ENCODE assay signal across 30 cellular contexts in the genomic region with DNA sequence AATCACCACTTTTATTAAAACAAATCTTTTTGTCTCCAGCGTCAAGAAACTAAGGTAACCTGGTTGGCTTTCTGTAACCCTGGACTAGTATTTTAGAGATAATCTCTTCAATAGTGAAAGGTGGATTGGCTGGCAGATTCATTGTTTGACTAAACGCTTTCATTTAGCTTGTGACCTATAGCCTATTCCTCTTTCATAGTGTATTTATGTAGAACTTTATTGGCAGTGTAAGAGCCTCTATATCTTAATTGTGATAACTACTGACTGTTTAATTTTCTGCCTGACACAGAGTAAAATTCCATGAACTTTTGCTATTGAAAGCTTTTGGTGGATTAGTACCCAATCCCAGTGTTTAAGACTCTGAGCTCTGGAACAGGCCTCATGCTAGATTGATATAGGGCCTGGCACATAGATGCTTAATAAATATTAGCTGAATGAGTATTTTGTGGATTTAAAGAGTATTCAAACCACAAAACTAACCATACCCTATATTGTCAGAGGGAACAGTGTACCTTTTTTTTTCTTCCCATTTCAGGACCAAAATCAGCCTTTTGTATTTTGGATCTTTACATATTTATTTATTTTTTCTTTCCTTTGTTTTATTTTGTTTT.
"Had no signal": no experiment of that assay in that cellular context is flagged by ENCODE, and none has a peak within 500 bp of the region (broad histone marks: within the 10 kb centered on the region; RNA-seq: fewer than 3 reads in every experiment).

No MANE protein-coding gene starts in this region.

- H3K4me1 Mint-ChIP-seq: activated CD4-positive, alpha-beta T cell treated with anti-CD3 and anti-CD28 coated beads for 36 hours; activated CD4-positive, alpha-beta T cell treated with anti-CD3 and anti-CD28 coated beads, Interleukin-2, amount 10 ng/mL, durations not matched to agents 7 days and 5 days; activated naive CD4-positive, alpha-beta T cell treated with anti-CD3 and anti-CD28 coated beads, Interleukin-2, amount 50 U/mL, for 24 hours; central memory CD8-positive, alpha-beta T cell had no signal

- H3K36me3 Mint-ChIP-seq: activated naive CD4-positive, alpha-beta T cell treated with anti-CD3 and anti-CD28 coated beads, Interleukin-2, amount 50 U/mL, for 24 hours had no signal

- H3K9me3 ChIP-seq: ascending aorta, Peyer's patch, SJSA1, SK-N-SH had no signal

- H3K27me3 ChIP-seq: ascending aorta, cardiac muscle cell, Peyer's patch, SJSA1 had no signal

- H3K4me3 ChIP-seq: ascending aorta, cardiac muscle cell, Peyer's patch, SJSA1 had no signal

- H3K9me3 Mint-ChIP-seq: activated CD4-positive, alpha-beta T cell treated with anti-CD3 and anti-CD28 coated beads, Interleukin-2, amount 10 ng/mL, durations not matched to agents 7 days and 5 days; activated naive CD4-positive, alpha-beta T cell treated with anti-CD3 and anti-CD28 coated beads, Interleukin-2, amount 50 U/mL, for 24 hours; activated naive CD8-positive, alpha-beta T cell treated with anti-CD3 and anti-CD28 coated beads, Interleukin-2, amount 10 ng/mL, durations not matched to agents 7 days and 5 days; activated T-cell treated with anti-CD3 and anti-CD28 coated beads, Interleukin-2, amount 50 U/mL, for 24 hours; activated T-helper 2 cell treated with anti-CD3 and anti-CD28 coated beads, Interferon-gamma antibody, Interleukin-2, Interleukin-4, amounts not matched to agents 10 μg/mL and 5 μg/mL and 100 μg/mL, durations not matched to agents 14 hours and 24 hours and 36 hours; central memory CD8-positive, alpha-beta T cell; T-helper 1 cell treated with Interleukin-12 subunit alpha and Interleukin-12 subunit beta and Interleukin-4 antibody, amounts not matched to agents 30 μg/mL and 1 μg/mL, for 36 hours; T-helper 2 cell treated with Interferon-gamma antibody and Interleukin-4, amounts not matched to agents 5 μg/mL and 100 μg/mL, for 36 hours had no signal

- H3K4me2 ChIP-seq: SK-N-SH had no signal

- H3K27ac Mint-ChIP-seq: activated CD4-positive, alpha-beta T cell treated with anti-CD3 and anti-CD28 coated beads for 36 hours; activated CD4-positive, alpha-beta T cell treated with anti-CD3 and anti-CD28 coated beads, Interleukin-2, amount 10 ng/mL, durations not matched to agents 7 days and 5 days; activated CD8-positive, alpha-beta T cell treated with anti-CD3 and anti-CD28 coated beads, Interleukin-2, amount 10 ng/mL, durations not matched to agents 7 days and 5 days; activated naive CD4-positive, alpha-beta T cell treated with anti-CD3 and anti-CD28 coated beads, Interleukin-2, amount 50 U/mL, for 24 hours; activated naive CD8-positive, alpha-beta T cell treated with anti-CD3 and anti-CD28 coated beads, Interleukin-2, amount 10 ng/mL, durations not matched to agents 7 days and 5 days; activated T-cell treated with anti-CD3 and anti-CD28 coated beads, Interleukin-2, amount 50 U/mL, for 24 hours; activated T-helper 2 cell treated with anti-CD3 and anti-CD28 coated beads, Interferon-gamma antibody, Interleukin-2, Interleukin-4, amounts not matched to agents 10 μg/mL and 5 μg/mL and 100 μg/mL, durations not matched to agents 14 hours and 24 hours and 36 hours; T-helper 1 cell treated with Interleukin-12 subunit alpha and Interleukin-12 subunit beta and Interleukin-4 antibody, amounts not matched to agents 30 μg/mL and 1 μg/mL, for 36 hours; T-helper 2 cell treated with Interferon-gamma antibody and Interleukin-4, amounts not matched to agents 5 μg/mL and 100 μg/mL, for 36 hours had no signal

- H3K4me3 Mint-ChIP-seq: activated CD4-positive, alpha-beta T cell treated with anti-CD3 and anti-CD28 coated beads for 36 hours; activated CD4-positive, alpha-beta T cell treated with anti-CD3 and anti-CD28 coated beads, Interleukin-2, amount 10 ng/mL, durations not matched to agents 7 days and 5 days; activated CD8-positive, alpha-beta T cell treated with anti-CD3 and anti-CD28 coated beads, Interleukin-2, amount 10 ng/mL, durations not matched to agents 7 days and 5 days; activated naive CD4-positive, alpha-beta T cell treated with anti-CD3 and anti-CD28 coated beads, Interleukin-2, amount 50 U/mL, for 24 hours; activated naive CD8-positive, alpha-beta T cell treated with anti-CD3 and anti-CD28 coated beads, Interleukin-2, amount 10 ng/mL, durations not matched to agents 7 days and 5 days; activated T-cell treated with anti-CD3 and anti-CD28 coated beads, Interleukin-2, amount 50 U/mL, for 24 hours; central memory CD8-positive, alpha-beta T cell; T-helper 1 cell treated with Interleukin-12 subunit alpha and Interleukin-12 subunit beta and Interleukin-4 antibody, amounts not matched to agents 30 μg/mL and 1 μg/mL, for 36 hours; T-helper 2 cell treated with Interferon-gamma antibody and Interleukin-4, amounts not matched to agents 5 μg/mL and 100 μg/mL, for 36 hours had no signal

- ATAC-seq: activated CD4-positive, alpha-beta T cell treated with anti-CD3 and anti-CD28 coated beads for 36 hours; activated CD4-positive, CD25-positive, alpha-beta regulatory T cell treated with anti-CD3 and anti-CD28 coated beads, Interleukin-2, amount 50 U/mL, for 24 hours; activated CD8-positive, alpha-beta T cell treated with anti-CD3 and anti-CD28 coated beads, Interleukin-2, amount 10 ng/mL, durations not matched to agents 7 days and 5 days had no signal

- H3K36me3 ChIP-seq: ascending aorta, cardiac muscle cell, Peyer's patch, SJSA1 had no signal

- H3K4me1 ChIP-seq: Peyer's patch, SJSA1 had no signal

- DNase-seq: activated CD4-positive, alpha-beta T cell treated with anti-CD3 and anti-CD28 coated beads for 36 hours; activated CD4-positive, alpha-beta T cell treated with anti-CD3 and anti-CD28 coated beads, Interleukin-2, amount 10 ng/mL, durations not matched to agents 7 days and 5 days; activated CD4-positive, alpha-beta T cell treated with anti-CD3 and anti-CD28 coated beads, Interleukin-2, amount 50 U/mL, for 48 hours; activated CD8-positive, alpha-beta T cell treated with anti-CD3 and anti-CD28 coated beads, Interleukin-2, amount 10 ng/mL, durations not matched to agents 7 days and 5 days; activated gamma-delta T cell; activated naive CD4-positive, alpha-beta T cell treated with Interleukin-2 at 50 U/mL for 16 hours; activated naive CD8-positive, alpha-beta T cell treated with anti-CD3 and anti-CD28 coated beads, Interleukin-2, amount 10 ng/mL, durations not matched to agents 7 days and 5 days; activated T-cell treated with anti-CD3 and anti-CD28 coated beads, Interleukin-2, amount 50 U/mL, for 24 hours; amygdala; NCI-H1048; NCI-H1105 treated with DMSO at 0.1 percent for 48 hours; NCI-H1436; NCI-H1694; NCI-H1930; NCI-H2081 treated with DMSO at 0.1 percent for 48 hours; NCI-H226; NCI-H524 treated with DMSO at 0.1 percent for 48 hours; Peyer's patch; RPMI8226; SHP77 treated with DMSO at 0.1 percent for 48 hours; SK-N-SH had no signal

- H3K27ac ChIP-seq: ascending aorta, cardiac muscle cell, Peyer's patch, SJSA1 had no signal

- H3K27me3 Mint-ChIP-seq: activated CD4-positive, alpha-beta T cell treated with anti-CD3 and anti-CD28 coated beads for 36 hours; activated CD4-positive, alpha-beta T cell treated with anti-CD3 and anti-CD28 coated beads, Interleukin-2, amount 10 ng/mL, durations not matched to agents 7 days and 5 days; activated naive CD4-positive, alpha-beta T cell treated with anti-CD3 and anti-CD28 coated beads, Interleukin-2, amount 50 U/mL, for 24 hours; activated naive CD8-positive, alpha-beta T cell treated with anti-CD3 and anti-CD28 coated beads, Interleukin-2, amount 10 ng/mL, durations not matched to agents 7 days and 5 days; activated T-cell treated with anti-CD3 and anti-CD28 coated beads, Interleukin-2, amount 50 U/mL, for 24 hours had no signal
